Comparison of ENCODE assay signal across 5 cellular contexts in genomic region chr2:63323662-63324061, GRCh38.
A peak's percentile ranks its signal among the peaks of the same experiment; 100 is the strongest.
DNase-seq lines count a peak whose midpoint lies in the region; FAIRE-seq and TF ChIP-seq lines count a peak whose summit lies in the region.
"Not testable (repeated sequence)": the region's sequence is repeated elsewhere in the genome, so short reads cannot be mapped to it uniquely, and the experiment has no call there.

No MANE protein-coding gene starts in this region.

- H3K9me3 ChIP-seq in HUES6 (ENCODE audit: control insufficient read depth, insufficient read depth, low read depth, low read length); H1 (ENCODE audit: insufficient read depth in 2 of 2, low read depth in 1 of 2, low read length in 1 of 2): not testable (repeated sequence)

- not testable (repeated sequence) for H3K23me2 ChIP-seq in H1 (ENCODE audit: low read depth, low read length)

- not testable (repeated sequence) for H3K4me3 ChIP-seq in H7 (ENCODE audit: insufficient read depth, low read depth, low read length)
- H3K4me3 ChIP-seq in HUES6 (ENCODE audit: low read depth, low read length): peak overlapping the region; percentile 27; the same call in 1 of the 2 replicates
- H3K4me3 ChIP-seq in H1 (ENCODE audit: extremely low read depth in 1 of 4, insufficient read depth in 2 of 4, low read depth in 3 of 4, low read length in 4 of 4): peak overlapping the region in 1 of 4 experiments; percentile 40; a peak in 1 of 8 replicates

- H3K27me3 ChIP-seq in H7 (ENCODE audit: control insufficient read depth, insufficient read depth, low read length); HUES6 (ENCODE audit: control insufficient read depth, insufficient read depth, low read length); H1 (replicated peaks in 1 of 4; ENCODE audit: control insufficient read depth in 3 of 4, extremely low read depth in 1 of 4, insufficient read depth in 3 of 4, low read length in 3 of 4): not testable (repeated sequence)

- not testable (repeated sequence) for H2AK5ac ChIP-seq in H1 (ENCODE audit: low read depth, low read length)

- TF ChIP-seq EP300 in H1 (IDR thresholded peaks at IDR 0.05; ENCODE audit: borderline replicate concordance in 1 of 2, low read depth in 2 of 2, low read length in 2 of 2): not testable (repeated sequence)

- not testable (repeated sequence) for H2BK15ac ChIP-seq in H1 (ENCODE audit: low read length)

- not testable (repeated sequence) for FAIRE-seq in H1 (lab: Jason Lieb, UNC)

- not testable (repeated sequence) for H3K36me3 ChIP-seq in H7 (replicated peaks; ENCODE audit: control insufficient read depth, insufficient read depth, low read length); HUES6 (ENCODE audit: control insufficient read depth, insufficient read depth, low read length); H1 (ENCODE audit: control insufficient read depth in 2 of 4, insufficient read depth in 4 of 4, low read length in 3 of 4)

- peak; percentile 9 to 31; a peak in 1 of 4 replicates for TF ChIP-seq RAD21 in H1 (IDR thresholded peaks at IDR 0.05 in 1 of 2, conservative IDR thresholded peaks at IDR 0.05 in 1 of 2; ENCODE audit: low read depth in 2 of 2, low read length in 2 of 2)

- not testable (repeated sequence) for H2BK20ac ChIP-seq in H1 (ENCODE audit: low read length)

- not testable (repeated sequence) for H2AFZ ChIP-seq in H1 (ENCODE audit: low read length)

- H4K20me1 ChIP-seq in H1 (replicated peaks in 1 of 2; ENCODE audit: control insufficient read depth in 1 of 2, insufficient read depth in 2 of 2, low read length in 2 of 2): not testable (repeated sequence)

- CTCF ChIA-PET in H1 (lab: Charles Lee; ENCODE audit: partially characterized antibody): interaction anchor here (1.0 to 1.5 kb wide), 5 partner anchors 10 to 102 kb away, joined by 3 to 5 read pairs (median 4); no protein-coding TSS in a partner anchor

- WGBS in H1 (ENCODE audit: extremely low coverage in 1 of 2, insufficient coverage in 1 of 2, insufficient read length in 1 of 2, insufficient replicate concordance in 2 of 2, low coverage in 1 of 2, low lambda C conversion rate in 2 of 2, missing lambda C conversion rate in 1 of 2), 2 experiments: 10% methylated on average over 11 of the region's 11 CpGs; no CpG with 5 or more reads in 1 of the 2 experiments

- peak; percentile 5 to 36 (median 15); a peak in 3 of 4 replicates for TF ChIP-seq CTCF in H1 (IDR thresholded peaks at IDR 0.05; ENCODE audit: control extremely low read depth in 1 of 3, insufficient read depth in 1 of 3, low read depth in 1 of 3, low read length in 3 of 3)

- POLR2A ChIA-PET in H1 (lab: Charles Lee; ENCODE audit: partially characterized antibody): interaction anchor here (1.5 kb wide), 1 partner anchor 11 kb away, joined by 3 read pairs; no protein-coding TSS in a partner anchor

- H3K14ac ChIP-seq in H1 (ENCODE audit: insufficient read length): not testable (repeated sequence)

- not testable (repeated sequence) for H3K4ac ChIP-seq in H1 (replicated peaks; ENCODE audit: insufficient read length, low read depth, low read length)

- H3K23ac ChIP-seq in H1 (ENCODE audit: insufficient read length): not testable (repeated sequence)

- H2BK12ac ChIP-seq in H1 (ENCODE audit: low read depth, low read length): not testable (repeated sequence)

- not testable (repeated sequence) for H3K4me1 ChIP-seq in HUES6 (ENCODE audit: control insufficient read depth, insufficient read depth, low read length)
- peaks cover 0 to 16% (median 4%) of the 10 kb centered on the region in 4 experiments; a peak in 3 of 7 replicates for H3K4me1 ChIP-seq in H1 (replicated peaks in 1 of 4; ENCODE audit: control insufficient read depth in 3 of 4, insufficient read depth in 4 of 4, low read length in 3 of 4)

- H3K79me1 ChIP-seq in H1 (ENCODE audit: low read depth, low read length): not testable (repeated sequence)

- not testable (repeated sequence) for H4K5ac ChIP-seq in H1 (ENCODE audit: insufficient read length, low read depth, low read length)

- not testable (repeated sequence) for H2BK120ac ChIP-seq in H1 (replicated peaks; ENCODE audit: low read depth, low read length)

- H4K8ac ChIP-seq in H1 (ENCODE audit: extremely low read depth, insufficient read depth, low read length): not testable (repeated sequence)

- H3K56ac ChIP-seq in H1 (replicated peaks; ENCODE audit: insufficient read length, low read depth, low read length): not testable (repeated sequence)

- H4K91ac ChIP-seq in H1 (replicated peaks; ENCODE audit: insufficient read length, low read length): not testable (repeated sequence)

- H3K79me2 ChIP-seq in H1 (ENCODE audit: control insufficient read depth in 1 of 2, insufficient read depth in 2 of 2, low read length in 2 of 2): not testable (repeated sequence)

- DNase-seq in H7 (peak; percentile 6), H1 (ENCODE audit: low read depth in 1 of 2, low spot score in 2 of 2) (peak in 1 of 2 experiments; percentile 47), iPS DF 19.7 (ENCODE audit: low read depth, low spot score) (peak; percentile 78), iPS-NIHi11 (ENCODE audit: low spot score) (peak; percentile 17)

- H3K27ac ChIP-seq in HUES6 (ENCODE audit: low read depth, low read length); H1 (ENCODE audit: low read depth, low read length): not testable (repeated sequence)

- H3K9ac ChIP-seq in HUES6 (ENCODE audit: low read length); H1 (replicated peaks in 1 of 4; ENCODE audit: extremely low read depth in 1 of 4, low read depth in 3 of 4, low read length in 3 of 4): not testable (repeated sequence)

- TF ChIP-seq POLR2A in H1 (IDR thresholded peaks at IDR 0.05; ENCODE audit: control extremely low read depth in 1 of 2, low read depth in 2 of 2, low read length in 2 of 2): not testable (repeated sequence)

- not testable (repeated sequence) for H3K18ac ChIP-seq in H1 (ENCODE audit: extremely low read depth, low read length)

- peak overlapping the region in 1 of 2 experiments; percentile 42; a peak in 2 of 4 replicates for H3K4me2 ChIP-seq in H1 (ENCODE audit: insufficient read depth in 1 of 2, low read depth in 2 of 2, low read length in 2 of 2)

- H2BK5ac ChIP-seq in H1 (ENCODE audit: low read depth, low read length): not testable (repeated sequence)

TF ChIP-seq in H1, 55 proteins besides CTCF, POLR2A, EP300 and RAD21:
- TF ChIP-seq SP1 (IDR thresholded peaks at IDR 0.05; ENCODE audit: low read depth, low read length) (0 out of 2 replicates have a peak, but pooled peaks have one; percentile 9), NANOG (IDR thresholded peaks at IDR 0.05; ENCODE audit: insufficient read depth, low read depth, low read length, poor library complexity, severe bottlenecking) (peak; percentile 61)
